In the genomic region with DNA sequence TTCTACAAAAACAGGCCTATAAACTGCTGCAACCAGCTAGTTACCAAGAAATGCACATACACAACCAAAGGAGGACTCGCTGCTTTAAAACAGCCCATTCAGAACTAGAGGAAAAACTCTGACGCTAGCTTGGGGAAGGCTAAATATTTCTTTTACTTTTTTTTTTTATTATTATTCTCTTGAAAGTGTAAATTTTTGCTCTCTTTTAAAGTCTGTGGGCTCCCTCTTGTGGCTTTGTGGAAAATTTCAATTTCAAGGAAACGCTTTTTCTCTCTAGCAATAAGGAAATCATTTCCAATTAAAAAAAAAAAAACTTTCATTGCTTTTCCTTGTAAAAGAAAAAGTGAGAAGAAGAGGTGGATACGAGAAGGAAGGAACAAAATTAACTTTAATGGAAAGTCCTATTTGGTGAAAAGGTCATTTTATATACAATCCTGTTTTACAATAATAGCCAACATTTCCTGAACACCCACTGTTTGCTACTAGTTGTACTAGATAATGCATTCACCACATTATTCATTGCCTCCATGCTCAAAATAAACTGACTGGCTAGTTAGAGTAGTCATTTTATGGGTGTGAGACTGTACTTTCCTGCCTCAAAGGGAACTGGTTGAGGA, we compare ENCODE assay signal across 1 cellular context.
A peak's percentile ranks its signal among the peaks of the same experiment; 100 is the strongest.
TF ChIP-seq lines count a peak whose summit lies in the region.

No MANE protein-coding gene starts in this region.

TF ChIP-seq in H1, 55 proteins besides CTCF, POLR2A, EP300 and RAD21 (continued from another document):
- TF ChIP-seq CHD7 (IDR thresholded peaks at IDR 0.05; ENCODE audit: insufficient replicate concordance, low read length): peak; percentile 52
